ENCODE assay signal across 22 cellular contexts in genomic region chr11:81989093-81989492, GRCh38.
DNase-seq lines count a peak whose midpoint lies in the region; TF ChIP-seq lines count a peak whose summit lies in the region.
"Had no signal": no experiment of that assay in that cellular context is flagged by ENCODE, and none has a peak within 500 bp of the region (broad histone marks: within the 10 kb centered on the region; RNA-seq: fewer than 3 reads in every experiment).

No MANE protein-coding gene starts in this region.

- DNase-seq in A172 (ENCODE audit: low spot score) (peak; percentile 62), MV-4-11 (lab: John Stamatoyannopoulos, UW) (peak; percentile 62), brain microvascular endothelial cell (peak; percentile 31), fibroblast of villous mesenchyme (ENCODE audit: low read depth) (peak; percentile 1), SJCRH30 (no peak), NOMO-1 (lab: John Stamatoyannopoulos, UW; ENCODE audit: unreplicated experiment in 2 of 2) (no peak), NCI-H2029 treated with DMSO at 0.1 percent for 48 hours (lab: John Stamatoyannopoulos, UW) (no peak), NCI-H1417 treated with DMSO at 0.1 percent for 48 hours (lab: John Stamatoyannopoulos, UW) (no peak)
- DNase-seq: 8988T; activated effector memory CD4-positive, alpha-beta T cell treated with anti-CD3 and anti-CD28 coated beads, Interleukin-2, amount 50 U/mL, for 16 hours; BE2C; COR-L47; erythroblast; midbrain; NCI-H1436 treated with DMSO at 0.1 percent for 48 hours; NCI-H774; posterior cingulate gyrus; sigmoid colon; T-helper 17 cell; WERI-Rb-1 had no signal

- no peaks in the 10 kb centered on the region for H3K4me1 ChIP-seq in SJCRH30
- H3K4me1 ChIP-seq: BE2C, sigmoid colon, suprapubic skin, vagina had no signal

- TF ChIP-seq CTCF in brain microvascular endothelial cell (IDR thresholded peaks at IDR 0.05; ENCODE audit: low read depth, low read length, missing control alignments) (no peak), fibroblast of villous mesenchyme (IDR thresholded peaks at IDR 0.05; ENCODE audit: insufficient read depth, low read depth, low read length) (no peak)

- H3K9me3 ChIP-seq in SJCRH30 (replicated peaks): no peaks in the 10 kb centered on the region; the same call in 1 of the 2 replicates
- H3K9me3 ChIP-seq: BE2C, suprapubic skin, vagina had no signal

- H3K4me3 ChIP-seq in brain microvascular endothelial cell (ENCODE audit: low read depth, low read length): no peak overlapping the region
- H3K4me3 ChIP-seq in fibroblast of villous mesenchyme (ENCODE audit: low read depth, low read length): no peak overlapping the region
- H3K4me3 ChIP-seq in SJCRH30: no peak overlapping the region
- H3K4me3 ChIP-seq: sigmoid colon, suprapubic skin, vagina had no signal

- H3K36me3 ChIP-seq in brain microvascular endothelial cell (replicated peaks) (no peaks in the 10 kb centered on the region), SJCRH30 (no peaks in the 10 kb centered on the region)
- H3K36me3 ChIP-seq: BE2C, sigmoid colon, suprapubic skin, vagina, WERI-Rb-1 had no signal

- in situ Hi-C loops in brain microvascular endothelial cell (cut with HindIII; ENCODE audit: low pct_ligation_motif_present, low sequenced_read_pairs): no loop called here

- H3K27ac ChIP-seq in brain microvascular endothelial cell (no peak overlapping the region), SJCRH30 (no peak overlapping the region)
- H3K27ac ChIP-seq: sigmoid colon, suprapubic skin, vagina, WERI-Rb-1 had no signal

- no peaks in the 10 kb centered on the region for H3K27me3 ChIP-seq in brain microvascular endothelial cell (replicated peaks)
- H3K27me3 ChIP-seq in SJCRH30: no peaks in the 10 kb centered on the region
- H3K27me3 ChIP-seq: BE2C, sigmoid colon, suprapubic skin, vagina had no signal

Comparison
In these comparisons a context has a peak if more than half of its experiments do, and no peak if none do; other contexts are left out.
1. DNase-seq: peak in A172 (single experiment), MV-4-11 (single experiment), brain microvascular endothelial cell (single experiment) and fibroblast of villous mesenchyme (single experiment); none in SJCRH30 (0 of 2), NOMO-1 (0 of 2), NCI-H2029 treated with DMSO at 0.1 percent for 48 hours (single experiment) and NCI-H1417 treated with DMSO at 0.1 percent for 48 hours (single experiment).